ENCODE assay signal across 8 cellular contexts in genomic region chr4:54658321-54659093, GRCh38. TPM values are rescaled to one million over a fixed set of nuclear protein-coding genes. Genes with fewer than 3 reads are reported as not detected.
DNase-seq lines count a peak whose midpoint lies in the region; ATAC-seq and TF ChIP-seq lines count a peak whose summit lies in the region.

No MANE protein-coding gene starts in this region.

- peaks cover 4 to 14% (median 11%) of the 10 kb centered on the region in 3 donors for H3K4me1 Mint-ChIP-seq in IgD-negative memory B cell
- peaks cover 12% of the 10 kb centered on the region for H3K4me1 Mint-ChIP-seq in T-helper 17 cell
- H3K4me1 Mint-ChIP-seq in central memory CD8-positive, alpha-beta T cell, result no peaks in the 10 kb centered on the region

- H3K36me3 Mint-ChIP-seq in IgD-negative memory B cell, result peaks cover 3% of the 10 kb centered on the region
- no peaks in the 10 kb centered on the region for H3K36me3 Mint-ChIP-seq in T-helper 17 cell (ENCODE audit: low read depth)
- peaks cover 2% of the 10 kb centered on the region for H3K36me3 Mint-ChIP-seq in central memory CD8-positive, alpha-beta T cell (ENCODE audit: insufficient read depth)

- no peaks in the 10 kb centered on the region for H3K9me3 Mint-ChIP-seq in IgD-negative memory B cell
- peaks cover 5% of the 10 kb centered on the region for H3K9me3 Mint-ChIP-seq in central memory CD8-positive, alpha-beta T cell

- H3K27me3 ChIP-seq in layer of hippocampus (ENCODE audit: control insufficient read depth, insufficient read depth, low read length), result no peaks in the 10 kb centered on the region

- peak overlapping the region; percentile 75 for H3K4me3 ChIP-seq in AG04449 (ENCODE audit: low read depth, low read length)

- H3K4me3 Mint-ChIP-seq in IgD-negative memory B cell, result peak overlapping the region; percentile 77 to 91 (median 87)
- H3K4me3 Mint-ChIP-seq in T-helper 17 cell, result peak overlapping the region; percentile 87
- peak overlapping the region; percentile 57 for H3K4me3 Mint-ChIP-seq in central memory CD8-positive, alpha-beta T cell

- H3K27me3 Mint-ChIP-seq in IgD-negative memory B cell, result peaks cover 48% of the 10 kb centered on the region
- peaks cover 73% of the 10 kb centered on the region for H3K27me3 Mint-ChIP-seq in T-helper 17 cell
- peaks cover 75% of the 10 kb centered on the region for H3K27me3 Mint-ChIP-seq in central memory CD8-positive, alpha-beta T cell

- peak; percentile 47 for TF ChIP-seq CTCF in AG04449 (IDR thresholded peaks at IDR 0.05; ENCODE audit: insufficient read depth, low read length, missing control alignments)

- CTCF ChIA-PET in AG04449 (lab: Yijun Ruan, JAX), result interaction anchor here (0.7 to 6.0 kb wide), 3 partner anchors 92 to 304 kb away, joined by 3 to 44 read pairs (median 8); no protein-coding TSS in a partner anchor

- H3K27ac Mint-ChIP-seq in IgD-negative memory B cell (no peak overlapping the region), T-helper 17 cell (no peak overlapping the region)
- no peak overlapping the region for H3K27ac Mint-ChIP-seq in central memory CD8-positive, alpha-beta T cell (ENCODE audit: low read depth)

- peaks cover 3% of the 10 kb centered on the region for H3K9me3 ChIP-seq in T-helper 17 cell (ENCODE audit: control insufficient read depth, low read length, poor library complexity, severe bottlenecking)

- peak overlapping the region; percentile 14 for H3K27ac ChIP-seq in layer of hippocampus (ENCODE audit: low read depth, low read length)

- DNase-seq in AG04449 (ENCODE audit: low read depth, low spot score), result no peak
- DNase-seq in T-helper 17 cell, result no peak
- no peak for DNase-seq in central memory CD8-positive, alpha-beta T cell (ENCODE audit: low spot score in 2 of 2)
- DNase-seq in stimulated activated CD4-positive, alpha-beta T cell treated with anti-CD3 and anti-CD28 coated beads, Interleukin-12 subunit alpha, Interleukin-12 subunit beta, amount 100 ng/mL, for 4 hours, result peak; percentile 6

- POLR2A ChIA-PET in AG04449 (lab: Yijun Ruan, JAX), result interaction anchor here (0.8 kb wide), 1 partner anchor 29 kb away, joined by 4 read pairs; no protein-coding TSS in a partner anchor

- ATAC-seq in GM18498 (IDR thresholded peaks at IDR 0.05; ENCODE audit: unreplicated experiment), result peak; percentile 64
- ATAC-seq in T-helper 17 cell, result peak; percentile 63
- ATAC-seq in central memory CD8-positive, alpha-beta T cell (replicated peaks; ENCODE audit: extremely low read depth, poor library complexity, severe bottlenecking), result no peak
- no peak for ATAC-seq in HG03442 (IDR thresholded peaks at IDR 0.05; ENCODE audit: unreplicated experiment)

RNA-seq across cellular contexts. Expression of gene KIT, which starts 0.8 kb away (rescaled TPM):
- not detected for polyA plus RNA-seq in IgD-negative memory B cell
- total RNA-seq in T-helper 17 cell, result 1 to 10 TPM; 1.1 to 6.0 TPM

Comparison
In these comparisons a context has a peak if more than half of its experiments do, and no peak if none do; other contexts are left out.
1. ATAC-seq: peak in GM18498 (single experiment) and T-helper 17 cell (single experiment); none in central memory CD8-positive, alpha-beta T cell (single experiment) and HG03442 (single experiment).
2. Peak in every context shown above with its lines, with median percentiles within 50 percentile points of each other: H3K4me3 Mint-ChIP-seq.